ENCODE assay signal across 7 cellular contexts in the genomic region with DNA sequence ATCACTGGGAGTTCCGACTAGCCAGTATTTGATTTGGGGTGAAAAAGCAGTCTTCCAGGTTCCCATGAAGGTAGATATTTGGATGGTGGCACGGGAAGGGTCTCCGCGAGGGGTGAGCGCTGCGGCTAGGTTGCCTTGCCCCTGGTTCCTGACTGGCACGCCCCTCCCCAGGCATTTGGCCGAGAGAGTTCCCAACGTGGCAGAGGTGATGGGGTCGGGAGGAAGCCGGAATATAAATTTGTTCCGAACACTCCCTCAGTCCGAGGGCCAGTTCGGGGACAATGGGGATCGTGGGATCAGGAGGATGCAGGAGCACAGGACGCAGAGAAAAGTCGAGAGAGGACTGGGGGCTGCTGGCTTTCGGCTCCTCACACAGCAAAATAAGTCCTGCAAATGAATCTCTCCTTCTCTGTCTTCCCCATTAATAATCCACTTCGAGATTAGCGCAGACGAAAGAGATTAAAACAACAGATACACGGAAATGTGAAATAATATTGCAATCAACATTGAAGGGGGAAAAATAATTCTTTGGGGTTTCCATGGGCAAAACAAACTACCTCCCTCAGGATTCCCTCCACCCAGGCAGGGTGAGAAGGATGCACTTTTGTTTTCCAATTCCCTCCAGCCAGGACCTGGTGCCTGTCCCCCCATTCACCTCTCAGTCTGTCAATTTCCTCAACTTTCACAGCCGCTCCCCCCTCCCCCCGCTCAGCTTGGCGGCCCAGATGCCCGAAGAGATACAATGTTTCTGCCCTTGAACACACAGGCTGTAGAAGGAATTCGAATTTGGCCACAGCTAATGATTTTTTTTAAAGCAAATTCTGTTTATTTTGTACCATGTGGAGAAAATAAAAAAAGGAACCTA. TPM values are rescaled to one million over a fixed set of nuclear protein-coding genes. Genes with fewer than 3 reads are reported as not detected.
A peak's percentile ranks its signal among the peaks of the same experiment; 100 is the strongest.
DNase-seq lines count a peak whose midpoint lies in the region; ATAC-seq and TF ChIP-seq lines count a peak whose summit lies in the region.

No MANE protein-coding gene starts in this region.

- ATAC-seq in GM19467 (IDR thresholded peaks at IDR 0.05; ENCODE audit: unreplicated experiment): no peak

- H3K9me3 ChIP-seq in MG63 (no peaks in the 10 kb centered on the region), smooth muscle cell (replicated peaks; ENCODE audit: low read depth) (no peaks in the 10 kb centered on the region)

- peaks cover 38% of the 10 kb centered on the region for H3K79me2 ChIP-seq in smooth muscle cell (ENCODE audit: low read depth)

- no peaks in the 10 kb centered on the region for H3K36me3 Mint-ChIP-seq in activated T-helper 2 cell treated with anti-CD3 and anti-CD28 coated beads, Interferon-gamma antibody, Interleukin-2, Interleukin-4, amounts not matched to agents 10 μg/mL and 5 μg/mL and 100 μg/mL, durations not matched to agents 14 hours and 24 hours and 36 hours (ENCODE audit: low read depth)

- WGBS in smooth muscle cell (ENCODE audit: low lambda C conversion rate): 3% methylated on average over 27 of the region's 27 CpGs

- no peaks in the 10 kb centered on the region for H3K36me3 ChIP-seq in MG63
- no peaks in the 10 kb centered on the region for H3K36me3 ChIP-seq in smooth muscle cell (ENCODE audit: low read depth)

- H3K27ac Mint-ChIP-seq in activated T-helper 2 cell treated with anti-CD3 and anti-CD28 coated beads, Interferon-gamma antibody, Interleukin-2, Interleukin-4, amounts not matched to agents 10 μg/mL and 5 μg/mL and 100 μg/mL, durations not matched to agents 14 hours and 24 hours and 36 hours: no peak overlapping the region

- no peaks in the 10 kb centered on the region for H4K20me1 ChIP-seq in smooth muscle cell (ENCODE audit: low read depth)

- peaks cover 59% of the 10 kb centered on the region for H3K27me3 Mint-ChIP-seq in activated T-helper 2 cell treated with anti-CD3 and anti-CD28 coated beads, Interferon-gamma antibody, Interleukin-2, Interleukin-4, amounts not matched to agents 10 μg/mL and 5 μg/mL and 100 μg/mL, durations not matched to agents 14 hours and 24 hours and 36 hours (ENCODE audit: low read depth)

- DNase-seq in MG63 (peak; percentile 53), smooth muscle cell (lab: John Stamatoyannopoulos, UW; ENCODE audit: unreplicated experiment) (no peak), germinal center (ENCODE audit: low spot score) (no peak), NCI-H446 (lab: John Stamatoyannopoulos, UW) (no peak)
- DNase-seq in activated T-helper 2 cell treated with anti-CD3 and anti-CD28 coated beads, Interferon-gamma antibody, Interleukin-2, Interleukin-4, amounts not matched to agents 10 μg/mL and 5 μg/mL and 100 μg/mL, durations not matched to agents 14 hours and 24 hours and 36 hours (ENCODE audit: low spot score): no peak

- peak overlapping the region; percentile 84 for H3K4me3 Mint-ChIP-seq in activated T-helper 2 cell treated with anti-CD3 and anti-CD28 coated beads, Interferon-gamma antibody, Interleukin-2, Interleukin-4, amounts not matched to agents 10 μg/mL and 5 μg/mL and 100 μg/mL, durations not matched to agents 14 hours and 24 hours and 36 hours (ENCODE audit: low read depth)

- H2AFZ ChIP-seq in smooth muscle cell (ENCODE audit: low read depth): peak overlapping the region; percentile 81

- H3K4me2 ChIP-seq in smooth muscle cell: peak overlapping the region; percentile 91

- intact Hi-C loops in activated T-helper 2 cell treated with anti-CD3 and anti-CD28 coated beads, Interferon-gamma antibody, Interleukin-2, Interleukin-4, amounts not matched to agents 10 μg/mL and 5 μg/mL and 100 μg/mL, durations not matched to agents 14 hours and 24 hours and 36 hours (cut with micrococcal nuclease): no loop called here

- peaks cover 22% of the 10 kb centered on the region for H3K4me1 Mint-ChIP-seq in activated T-helper 2 cell treated with anti-CD3 and anti-CD28 coated beads, Interferon-gamma antibody, Interleukin-2, Interleukin-4, amounts not matched to agents 10 μg/mL and 5 μg/mL and 100 μg/mL, durations not matched to agents 14 hours and 24 hours and 36 hours (ENCODE audit: low read depth)

- peak overlapping the region; percentile 73 for H3K9ac ChIP-seq in smooth muscle cell (ENCODE audit: low read depth)

- H3K27me3 ChIP-seq in MG63 (no peaks in the 10 kb centered on the region), smooth muscle cell (ENCODE audit: low read depth) (no peaks in the 10 kb centered on the region)

- peaks cover 14% of the 10 kb centered on the region for H3F3A ChIP-seq in smooth muscle cell (ENCODE audit: low read depth)

- H3K9me3 Mint-ChIP-seq in activated T-helper 2 cell treated with anti-CD3 and anti-CD28 coated beads, Interferon-gamma antibody, Interleukin-2, Interleukin-4, amounts not matched to agents 10 μg/mL and 5 μg/mL and 100 μg/mL, durations not matched to agents 14 hours and 24 hours and 36 hours: no peaks in the 10 kb centered on the region

- peak overlapping the region; percentile 64 for H3K27ac ChIP-seq in smooth muscle cell (ENCODE audit: low read depth)

- H3K4me1 ChIP-seq in smooth muscle cell (ENCODE audit: low read depth): peaks cover 36% of the 10 kb centered on the region

- H3K4me3 ChIP-seq in MG63 (peak overlapping the region; percentile 49), iPS-11a (ENCODE audit: low read depth, low read length) (peak overlapping the region; percentile 30), smooth muscle cell (peak overlapping the region; percentile 65)

- TF ChIP-seq CTCF in smooth muscle cell (IDR thresholded peaks at IDR 0.05; ENCODE audit: borderline replicate concordance, insufficient read depth, poor library complexity, severe bottlenecking): no peak

RNA-seq across cellular contexts. Expression of gene ZEB2, which starts 3.1 kb away (rescaled TPM):
- 13.3 and 35.1 TPM in 2 replicates for total RNA-seq in MG63 (2014; rRNA removed; shearing (Covaris generic); ENCODE audit: low replicate concordance)
- 50.9 and 53.2 TPM in 2 replicates for total RNA-seq in activated T-helper 2 cell treated with anti-CD3 and anti-CD28 coated beads, Interferon-gamma antibody, Interleukin-2, Interleukin-4, amounts not matched to agents 10 μg/mL and 5 μg/mL and 100 μg/mL, durations not matched to agents 14 hours and 24 hours and 36 hours
- total RNA-seq in smooth muscle cell: 148 and 158 TPM in 2 replicates
- 50.8 and 67.5 TPM in 2 replicates for polyA plus RNA-seq in smooth muscle cell
